ENCODE assay signal across 10 cellular contexts in the genomic region with DNA sequence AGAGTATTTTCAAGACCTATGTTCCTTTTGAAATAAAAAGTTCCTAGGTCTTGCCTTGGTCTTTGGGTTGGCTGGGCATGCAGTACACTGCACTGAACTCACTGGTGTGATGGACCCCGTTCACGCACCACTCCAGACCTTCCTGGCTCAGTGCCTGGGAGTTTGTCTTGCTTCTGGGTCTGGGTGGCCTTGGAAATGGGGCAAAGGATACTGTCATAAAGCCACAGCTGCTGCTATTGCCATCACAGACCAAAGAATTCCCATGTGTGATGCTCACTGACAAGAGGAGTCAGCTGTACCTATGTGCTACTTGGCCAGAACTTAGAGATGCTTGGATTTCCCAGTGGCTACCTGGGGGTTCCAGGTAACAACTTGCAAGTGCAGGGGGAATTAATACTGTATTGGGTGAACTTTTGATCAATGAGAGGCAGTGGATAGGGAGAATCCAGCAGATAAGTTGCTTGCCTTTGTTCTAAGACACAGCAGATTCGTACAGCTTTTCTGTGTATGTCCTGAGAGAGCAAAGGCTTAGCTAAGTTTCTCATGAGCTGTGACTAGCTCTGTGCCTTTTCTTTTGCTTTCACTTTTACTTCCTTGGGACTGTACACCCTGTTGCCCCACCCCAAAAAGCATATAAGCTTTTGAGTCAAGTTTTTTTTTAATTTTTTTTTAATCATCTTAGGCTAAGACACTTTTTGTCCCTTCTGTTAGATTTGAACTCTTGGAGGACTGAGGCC.
DNase-seq lines count a peak whose midpoint lies in the region; ATAC-seq and TF ChIP-seq lines count a peak whose summit lies in the region.
"Had no signal": no experiment of that assay in that cellular context is flagged by ENCODE, and none has a peak within 500 bp of the region (broad histone marks: within the 10 kb centered on the region; RNA-seq: fewer than 3 reads in every experiment).

No MANE protein-coding gene starts in this region.

- TF ChIP-seq CTCF in body of pancreas (IDR thresholded peaks at IDR 0.05) = no peak

- peak overlapping the region in 6 of 11 experiments; percentile 11 to 50 (median 20); a peak in 6 of 22 replicates for H3K9ac ChIP-seq in BLaER1 treated with 17β-estradiol and CSF1 and Interleukin-3, amounts not matched to agents 10 nM and 100 nM
- H3K9ac ChIP-seq: parathyroid adenoma had no signal

- H3K27ac ChIP-seq in BLaER1 treated with 17β-estradiol and CSF1 and Interleukin-3, amounts not matched to agents 10 nM and 100 nM = peak overlapping the region in 9 of 11 experiments; percentile 19 to 65 (median 41); a peak in 15 of 22 replicates
- peak overlapping the region; percentile 80 for H3K27ac ChIP-seq in effector memory CD4-positive, alpha-beta T cell (ENCODE audit: insufficient read depth, low read length, poor library complexity, severe bottlenecking)
- no peak overlapping the region for H3K27ac ChIP-seq in body of pancreas
- H3K27ac ChIP-seq: parathyroid adenoma had no signal

- H3K4me2 ChIP-seq in BLaER1 treated with 17β-estradiol and CSF1 and Interleukin-3, amounts not matched to agents 10 nM and 100 nM = peak overlapping the region; percentile 67 to 87 (median 74)

- peaks cover 0 to 63% (median 6%) of the 10 kb centered on the region in 11 experiments; a peak in 9 of 22 replicates for H4K20me1 ChIP-seq in BLaER1 treated with 17β-estradiol and CSF1 and Interleukin-3, amounts not matched to agents 10 nM and 100 nM

- CTCF ChIA-PET in HEK293T (lab: Yijun Ruan, JAX) = no interaction called here

- intact Hi-C loops in body of pancreas (cut with DNase I) = no loop called here

- H3K27me3 ChIP-seq in BLaER1 treated with 17β-estradiol and CSF1 and Interleukin-3, amounts not matched to agents 10 nM and 100 nM = no peaks in the 10 kb centered on the region
- no peaks in the 10 kb centered on the region for H3K27me3 ChIP-seq in effector memory CD4-positive, alpha-beta T cell (replicated peaks; ENCODE audit: control insufficient read depth, insufficient read depth, low read length, poor library complexity, severe bottlenecking)
- H3K27me3 ChIP-seq in body of pancreas = no peaks in the 10 kb centered on the region

- 53 to 70% methylated on average over 3 of the region's 3 CpGs for WGBS in body of pancreas, 2 donors

- DNase-seq in RPMI7951 (ENCODE audit: low read depth) (peak; percentile 48), HEK293T (ENCODE audit: extremely low spot score) (no peak), superior temporal gyrus (ENCODE audit: extremely low spot score) (no peak), body of pancreas (no peak)
- peak in 1 of 3 donors; percentile 21 for DNase-seq in effector memory CD4-positive, alpha-beta T cell
- DNase-seq: hippocampal formation had no signal

- peak overlapping the region in 1 of 10 experiments; percentile 42; a peak in 2 of 20 replicates for H3K4me3 ChIP-seq in BLaER1 treated with 17β-estradiol and CSF1 and Interleukin-3, amounts not matched to agents 10 nM and 100 nM
- H3K4me3 ChIP-seq in effector memory CD4-positive, alpha-beta T cell (ENCODE audit: insufficient read depth, low read depth, low read length, poor library complexity, severe bottlenecking) = peak overlapping the region; percentile 18
- no peak overlapping the region for H3K4me3 ChIP-seq in body of pancreas

- no peaks in the 10 kb centered on the region for H3K9me3 ChIP-seq in BLaER1 treated with 17β-estradiol and CSF1 and Interleukin-3, amounts not matched to agents 10 nM and 100 nM (replicated peaks in 1 of 11)
- H3K9me3 ChIP-seq in effector memory CD4-positive, alpha-beta T cell (ENCODE audit: control insufficient read depth, low read length) = no peaks in the 10 kb centered on the region
- no peaks in the 10 kb centered on the region for H3K9me3 ChIP-seq in body of pancreas

- no peak for TF ChIP-seq POLR2A in body of pancreas (IDR thresholded peaks at IDR 0.05)

- H3K36me3 ChIP-seq in BLaER1 treated with 17β-estradiol and CSF1 and Interleukin-3, amounts not matched to agents 10 nM and 100 nM = peaks cover 0 to 64% (median 22%) of the 10 kb centered on the region in 11 experiments; a peak in 14 of 22 replicates
- H3K36me3 ChIP-seq in effector memory CD4-positive, alpha-beta T cell (ENCODE audit: control insufficient read depth, insufficient read depth, low read length) = no peaks in the 10 kb centered on the region
- H3K36me3 ChIP-seq in body of pancreas (replicated peaks in 1 of 2; ENCODE audit: insufficient read depth in 1 of 2, low read depth in 2 of 2) = no peaks in the 10 kb centered on the region

- peak; percentile 70 for ATAC-seq in GM19351 (IDR thresholded peaks at IDR 0.05; ENCODE audit: unreplicated experiment)
- no peak for ATAC-seq in GM19324 (IDR thresholded peaks at IDR 0.05; ENCODE audit: low FRiP score, unreplicated experiment)
- no peak for ATAC-seq in body of pancreas

- POLR2A ChIA-PET in HEK293T (lab: Yijun Ruan, JAX) = no interaction called here

- H3K4me1 ChIP-seq in BLaER1 treated with 17β-estradiol and CSF1 and Interleukin-3, amounts not matched to agents 10 nM and 100 nM = peaks cover 48 to 73% (median 62%) of the 10 kb centered on the region in 10 experiments
- H3K4me1 ChIP-seq in effector memory CD4-positive, alpha-beta T cell (ENCODE audit: control insufficient read depth, insufficient read depth, low read length, poor library complexity, severe bottlenecking) = peaks cover 56% of the 10 kb centered on the region
- no peaks in the 10 kb centered on the region for H3K4me1 ChIP-seq in body of pancreas
- H3K4me1 ChIP-seq: parathyroid adenoma had no signal

TF ChIP-seq in HEK293T, 16 proteins besides CTCF, POLR2A, EP300 and RAD21:
- TF ChIP-seq BHLHE40 (IDR thresholded peaks at IDR 0.05; ENCODE audit: borderline replicate concordance) = no peak
- TF ChIP-seq ARNT (IDR thresholded peaks at IDR 0.05) = no peak
- TF ChIP-seq ELF4 (IDR thresholded peaks at IDR 0.05) = no peak
- no peak for TF ChIP-seq FOXM1 (IDR thresholded peaks at IDR 0.05; ENCODE audit: borderline replicate concordance)
- no peak for TF ChIP-seq LEF1 (IDR thresholded peaks at IDR 0.05; ENCODE audit: borderline replicate concordance)
- TF ChIP-seq HDGF (IDR thresholded peaks at IDR 0.05; ENCODE audit: borderline replicate concordance) = no peak
- TF ChIP-seq L3MBTL2 (conservative IDR thresholded peaks at IDR 0.05) = no peak
- no peak for TF ChIP-seq CTBP1 (IDR thresholded peaks at IDR 0.05; ENCODE audit: borderline replicate concordance)
- no peak for TF ChIP-seq TARDBP (IDR thresholded peaks at IDR 0.05)
- no peak for TF ChIP-seq FOXK2 (IDR thresholded peaks at IDR 0.05)
- TF ChIP-seq ZNF384 (IDR thresholded peaks at IDR 0.05) = no peak
- TF ChIP-seq FOXA1 (IDR thresholded peaks at IDR 0.05) = no peak
- TF ChIP-seq SUZ12 (IDR thresholded peaks at IDR 0.05) = no peak
- TF ChIP-seq SP1 (IDR thresholded peaks at IDR 0.05) = no peak

Comparison
In these comparisons a context has a peak if more than half of its experiments do, and no peak if none do; other contexts are left out.
1. H3K27ac ChIP-seq: peak in BLaER1 treated with 17β-estradiol and CSF1 and Interleukin-3, amounts not matched to agents 10 nM and 100 nM (9 of 11) and effector memory CD4-positive, alpha-beta T cell (single experiment); none in body of pancreas (0 of 4).